In genomic region chr3:193010191-193010590, GRCh38 we compare ENCODE assay signal across 28 cellular contexts.
DNase-seq lines count a peak whose midpoint lies in the region; TF ChIP-seq lines count a peak whose summit lies in the region.
"Had no signal": no experiment of that assay in that cellular context is flagged by ENCODE, and none has a peak within 500 bp of the region (broad histone marks: within the 10 kb centered on the region; RNA-seq: fewer than 3 reads in every experiment).

No MANE protein-coding gene starts in this region.

- intact Hi-C loops in Caco-2 (cut with micrococcal nuclease; ENCODE audit: unreplicated experiment) (loop anchor here (1.0 kb wide), 1 partner anchor 11 kb away; no protein-coding TSS in a partner anchor), left ventricle myocardium inferior (cut with micrococcal nuclease) (no loop called here)

- H3K27ac ChIP-seq in SJCRH30 (peak overlapping the region; percentile 36), left ventricle myocardium inferior (replicated peaks) (no peak overlapping the region)
- no peak overlapping the region for H3K27ac ChIP-seq in effector memory CD4-positive, alpha-beta T cell (ENCODE audit: insufficient read depth, low read length, poor library complexity, severe bottlenecking)
- H3K27ac ChIP-seq: cardiac muscle cell, neural progenitor cell, suprapubic skin, upper lobe of right lung had no signal

- no peak for DNase-seq in Caco-2
- peak; percentile 48 for DNase-seq in NCI-H1105 treated with DMSO at 0.1 percent for 48 hours (lab: John Stamatoyannopoulos, UW)
- DNase-seq in SJCRH30: peak; percentile 65 to 73
- DNase-seq in left ventricle myocardium inferior: peak; percentile 56
- DNase-seq in NCI-H1417 (lab: John Stamatoyannopoulos, UW): no peak
- DNase-seq in hippocampal formation (lab: John Stamatoyannopoulos, UW): no peak
- DNase-seq in superior temporal gyrus (ENCODE audit: extremely low spot score): no peak
- DNase-seq in effector memory CD4-positive, alpha-beta T cell: no peak
- DNase-seq: activated CD4-positive, alpha-beta T cell treated with anti-CD3 and anti-CD28 coated beads for 4 hours; activated CD8-positive, alpha-beta memory T cell treated with anti-CD3 and anti-CD28 coated beads for 24 hours; activated effector memory CD4-positive, alpha-beta T cell treated with anti-CD3 and anti-CD28 coated beads, Interleukin-2, amount 50 U/mL, for 16 hours; activated naive CD8-positive, alpha-beta T cell treated with anti-CD3 and anti-CD28 coated beads for 36 hours; activated T-cell treated with anti-CD3 and anti-CD28 coated beads, Interleukin-2, amount 50 U/mL, for 1 hour; aorta; BE2C; cortex of kidney; DND-41; endodermal cell; Kasumi-1; NCI-H2081 treated with DMSO at 0.1 percent for 48 hours; NCI-H446; stimulated activated CD4-positive, alpha-beta T cell treated with anti-CD3 and anti-CD28 coated beads, Interleukin-4, amount 100 ng/mL, for 4 hours; upper lobe of right lung had no signal

- H3K4me3 ChIP-seq in Caco-2 (ENCODE audit: low read depth, low read length) (no peak overlapping the region), SJCRH30 (no peak overlapping the region), left ventricle myocardium inferior (no peak overlapping the region)
- H3K4me3 ChIP-seq in effector memory CD4-positive, alpha-beta T cell (ENCODE audit: insufficient read depth, low read depth, low read length, poor library complexity, severe bottlenecking): no peak overlapping the region
- H3K4me3 ChIP-seq: cardiac muscle cell, lung, neural progenitor cell, suprapubic skin, upper lobe of right lung had no signal

- H3K4me1 Mint-ChIP-seq in Caco-2 (ENCODE audit: low read depth, unreplicated experiment): peaks cover 28% of the 10 kb centered on the region
- H3K4me1 Mint-ChIP-seq: neural progenitor cell; stimulated activated memory B cell treated with anti-CD40 and anti-IgM and Interleukin-4, amounts not matched to agents 10 μg/mL and 1 μg/mL and 100 μg/mL, for 72 hours had no signal

- peaks cover 5% of the 10 kb centered on the region for H3K36me3 Mint-ChIP-seq in Caco-2 (ENCODE audit: insufficient read depth, unreplicated experiment)
- H3K36me3 Mint-ChIP-seq: activated naive CD8-positive, alpha-beta T cell treated with anti-CD3 and anti-CD28 coated beads for 36 hours; neural progenitor cell; stimulated activated memory B cell treated with anti-CD40 and anti-IgM and Interleukin-4, amounts not matched to agents 10 μg/mL and 1 μg/mL and 100 μg/mL, for 72 hours had no signal

- POLR2A ChIA-PET in Caco-2 (lab: Charles Lee): interaction anchor here (0.6 kb wide), 1 partner anchor 1664 kb away, joined by 3 read pairs; no protein-coding TSS in a partner anchor

- H3K4me3 Mint-ChIP-seq in Caco-2 (ENCODE audit: unreplicated experiment): no peak overlapping the region
- H3K4me3 Mint-ChIP-seq: activated naive CD8-positive, alpha-beta T cell treated with anti-CD3 and anti-CD28 coated beads for 36 hours; endodermal cell; neural progenitor cell; stimulated activated memory B cell treated with anti-CD40 and anti-IgM and Interleukin-4, amounts not matched to agents 10 μg/mL and 1 μg/mL and 100 μg/mL, for 72 hours had no signal

- H3K27me3 ChIP-seq in Caco-2 (replicated peaks; ENCODE audit: control insufficient read depth, insufficient read depth, low read length) (no peaks in the 10 kb centered on the region), SJCRH30 (no peaks in the 10 kb centered on the region), left ventricle myocardium inferior (ENCODE audit: low read depth) (no peaks in the 10 kb centered on the region)
- no peaks in the 10 kb centered on the region for H3K27me3 ChIP-seq in effector memory CD4-positive, alpha-beta T cell (replicated peaks; ENCODE audit: control insufficient read depth, insufficient read depth, low read length, poor library complexity, severe bottlenecking)
- H3K27me3 ChIP-seq: BE2C, cardiac muscle cell, neural progenitor cell, suprapubic skin, upper lobe of right lung had no signal

- 0 out of 2 replicates have a peak, but pooled peaks cover 3% of the 10 kb centered on the region for H3K9me3 ChIP-seq in Caco-2
- H3K9me3 ChIP-seq in SJCRH30 (replicated peaks): peaks cover 7% of the 10 kb centered on the region
- H3K9me3 ChIP-seq in left ventricle myocardium inferior (replicated peaks): peaks cover 19% of the 10 kb centered on the region
- H3K9me3 ChIP-seq in effector memory CD4-positive, alpha-beta T cell (ENCODE audit: control insufficient read depth, low read length): no peaks in the 10 kb centered on the region
- H3K9me3 ChIP-seq: BE2C, suprapubic skin, upper lobe of right lung had no signal

- no peaks in the 10 kb centered on the region for H3K27me3 Mint-ChIP-seq in Caco-2 (ENCODE audit: insufficient read depth, unreplicated experiment)

- H3K4me1 ChIP-seq in Caco-2: peaks cover 15% of the 10 kb centered on the region
- peaks cover 13% of the 10 kb centered on the region for H3K4me1 ChIP-seq in SJCRH30
- peaks cover 16% of the 10 kb centered on the region for H3K4me1 ChIP-seq in left ventricle myocardium inferior
- no peaks in the 10 kb centered on the region for H3K4me1 ChIP-seq in effector memory CD4-positive, alpha-beta T cell (ENCODE audit: control insufficient read depth, insufficient read depth, low read length, poor library complexity, severe bottlenecking)
- H3K4me1 ChIP-seq: BE2C, neural progenitor cell, suprapubic skin, upper lobe of right lung had no signal

- CTCF ChIA-PET in Caco-2 (lab: Charles Lee): interaction anchor here (0.8 kb wide), 1 partner anchor 123 kb away, joined by 3 read pairs; no protein-coding TSS in a partner anchor

- BruUV-seq in Caco-2 (replicated peaks; lab: Mats Ljungman, UMichigan): no TSS peak

- H3K36me3 ChIP-seq in Caco-2 (ENCODE audit: control insufficient read depth, insufficient read depth, low read length) (no peaks in the 10 kb centered on the region), SJCRH30 (no peaks in the 10 kb centered on the region), left ventricle myocardium inferior (no peaks in the 10 kb centered on the region)
- no peaks in the 10 kb centered on the region for H3K36me3 ChIP-seq in effector memory CD4-positive, alpha-beta T cell (ENCODE audit: control insufficient read depth, insufficient read depth, low read length)
- H3K36me3 ChIP-seq: BE2C, cardiac muscle cell, neural progenitor cell, suprapubic skin, upper lobe of right lung had no signal

- H3K9me3 Mint-ChIP-seq in Caco-2 (ENCODE audit: unreplicated experiment): peaks cover 22% of the 10 kb centered on the region

- no peak for TF ChIP-seq CTCF in Caco-2 (IDR thresholded peaks at IDR 0.05; ENCODE audit: insufficient read depth in 1 of 2, low read depth in 1 of 2, low read length in 1 of 2, severe bottlenecking in 1 of 2, unreplicated experiment in 1 of 2)
- no peak for TF ChIP-seq CTCF in left ventricle myocardium inferior (IDR thresholded peaks at IDR 0.05; ENCODE audit: borderline replicate concordance)

- H3K27ac Mint-ChIP-seq in Caco-2 (ENCODE audit: unreplicated experiment): peak overlapping the region; percentile 55
- H3K27ac Mint-ChIP-seq: activated naive CD8-positive, alpha-beta T cell treated with anti-CD3 and anti-CD28 coated beads for 36 hours; endodermal cell; neural progenitor cell; stimulated activated memory B cell treated with anti-CD40 and anti-IgM and Interleukin-4, amounts not matched to agents 10 μg/mL and 1 μg/mL and 100 μg/mL, for 72 hours had no signal

Comparison
In these comparisons a context has a peak if more than half of its experiments do, and no peak if none do; other contexts are left out.
1. DNase-seq: peak in NCI-H1105 treated with DMSO at 0.1 percent for 48 hours (single experiment), SJCRH30 (2 of 2) and left ventricle myocardium inferior (single experiment); none in Caco-2 (0 of 2), NCI-H1417 (0 of 3), hippocampal formation (0 of 2), superior temporal gyrus (single experiment) and effector memory CD4-positive, alpha-beta T cell (0 of 3).